In genomic region chr10:73553726-73554125, GRCh38 we compare ENCODE assay signal across 17 cellular contexts. TPM values are rescaled to one million over a fixed set of nuclear protein-coding genes. Genes with fewer than 3 reads are reported as not detected.
DNase-seq lines count a peak whose midpoint lies in the region; ATAC-seq and TF ChIP-seq lines count a peak whose summit lies in the region.
"Had no signal": no experiment of that assay in that cellular context is flagged by ENCODE, and none has a peak within 500 bp of the region (broad histone marks: within the 10 kb centered on the region; RNA-seq: fewer than 3 reads in every experiment).

No MANE protein-coding gene starts in this region.

- DNase-seq in LHCN-M2 (ENCODE audit: low read depth): peak; percentile 78
- no peak for DNase-seq in breast epithelium (ENCODE audit: low spot score in 2 of 2)
- DNase-seq in mucosa of descending colon: no peak
- no peak for DNase-seq in anterior cingulate cortex (lab: John Stamatoyannopoulos, UW)
- DNase-seq in NCI-H510A (lab: John Stamatoyannopoulos, UW): no peak
- no peak for DNase-seq in NCI-H2227 treated with DMSO at 0.1 percent for 48 hours (lab: John Stamatoyannopoulos, UW)
- DNase-seq: activated CD4-positive, alpha-beta T cell treated with anti-CD3 and anti-CD28 coated beads, Interleukin-2, amount 10 ng/mL, durations not matched to agents 7 days and 5 days; activated naive CD4-positive, alpha-beta T cell treated with anti-CD3 and anti-CD28 coated beads for 36 hours; BE2C; DMS53; effector memory CD4-positive, alpha-beta T cell; HFFc6; NCI-H2029 treated with DMSO at 0.1 percent for 48 hours; PC-9; stimulated activated CD4-positive, alpha-beta T cell treated with anti-CD3 and anti-CD28 coated beads, Interleukin-1b, Interleukin-23, amount 100 ng/mL, for 48 hours had no signal

- TF ChIP-seq POLR2A in breast epithelium (IDR thresholded peaks at IDR 0.05): no peak

- H3K36me3 ChIP-seq in breast epithelium: no peaks in the 10 kb centered on the region
- H3K36me3 ChIP-seq in mucosa of descending colon (ENCODE audit: low read depth): no peaks in the 10 kb centered on the region
- no peaks in the 10 kb centered on the region for H3K36me3 ChIP-seq in stomach smooth muscle (ENCODE audit: control insufficient read depth in 2 of 2, insufficient read depth in 2 of 2, low read length in 2 of 2)
- H3K36me3 ChIP-seq: BE2C had no signal

- H3K9me3 ChIP-seq in breast epithelium (no peaks in the 10 kb centered on the region), mucosa of descending colon (no peaks in the 10 kb centered on the region), stomach smooth muscle (ENCODE audit: control insufficient read depth in 2 of 2, low read length in 2 of 2) (no peaks in the 10 kb centered on the region)
- H3K9me3 ChIP-seq: BE2C had no signal

- H3K27me3 ChIP-seq in breast epithelium (no peaks in the 10 kb centered on the region), stomach smooth muscle (ENCODE audit: control insufficient read depth in 1 of 2, insufficient read depth in 2 of 2, low read length in 2 of 2) (no peaks in the 10 kb centered on the region)
- H3K27me3 ChIP-seq: BE2C had no signal

- peaks cover 0 to 4% of the 10 kb centered on the region in 2 donors for H3K4me1 ChIP-seq in breast epithelium
- H3K4me1 ChIP-seq in mucosa of descending colon (ENCODE audit: low read depth): peaks cover 10% of the 10 kb centered on the region
- H3K4me1 ChIP-seq in stomach smooth muscle (ENCODE audit: control insufficient read depth, insufficient read depth, low read length): no peaks in the 10 kb centered on the region
- H3K4me1 ChIP-seq: BE2C had no signal

- peak; percentile 43 for ATAC-seq in mucosa of descending colon

- no peak overlapping the region for H3K9ac ChIP-seq in stomach smooth muscle (ENCODE audit: low read length in 2 of 2)

- no peak for TF ChIP-seq CTCF in breast epithelium (IDR thresholded peaks at IDR 0.05)
- no peak for TF ChIP-seq CTCF in mucosa of descending colon (IDR thresholded peaks at IDR 0.05)

- H3K27ac ChIP-seq in breast epithelium: peak overlapping the region; percentile 66 to 83
- H3K27ac ChIP-seq in stomach smooth muscle (ENCODE audit: low read length): peak overlapping the region; percentile 4
- H3K27ac ChIP-seq: PC-9, SK-N-MC had no signal

- H3K4me3 ChIP-seq in breast epithelium (no peak overlapping the region), mucosa of descending colon (no peak overlapping the region), stomach smooth muscle (ENCODE audit: low read length in 2 of 2) (no peak overlapping the region)
- H3K4me3 ChIP-seq: PC-9, SK-N-MC had no signal

- intact Hi-C loops in breast epithelium (cut with DNase I; ENCODE audit: low total_unique reads): no loop called here
- intact Hi-C loops in mucosa of descending colon (cut with DNase I, micrococcal nuclease): no loop called here

RNA-seq across cellular contexts. Expression of gene USP54, which starts 37.4 kb away (rescaled TPM):
- 19.2 and 43.2 TPM in 2 replicates for total RNA-seq in LHCN-M2 (2014; rRNA removed)
- polyA plus RNA-seq in LHCN-M2 (2012): 7.5 TPM
- 100 to 1,000 TPM in 1 of 3 donors, 10 to 100 TPM in 2; 18.2 to 106 (median 57.0) TPM for total RNA-seq in breast epithelium
- 100 to 1,000 TPM in 2 of 3 donors, 10 to 100 TPM in 1; 97.0 to 149 (median 109) TPM for total RNA-seq in mucosa of descending colon

RNA-seq across cellular contexts. Expression of gene PPP3CB, which starts 57.9 kb away (rescaled TPM):
- total RNA-seq in LHCN-M2 (2014; rRNA removed): 23.3 and 35.7 TPM in 2 replicates
- 36.5 TPM for polyA plus RNA-seq in LHCN-M2 (2012)
- 10 to 100 TPM; 42.0 to 79.0 (median 49.5) TPM for total RNA-seq in breast epithelium
- 10 to 100 TPM; 25.8 to 79.6 (median 27.3) TPM for total RNA-seq in mucosa of descending colon
